Comparison of ENCODE assay signal across 26 cellular contexts in genomic region chr5:117559005-117559844, GRCh38.
"Had no signal": no experiment of that assay in that cellular context is flagged by ENCODE, and none has a peak within 500 bp of the region (broad histone marks: within the 10 kb centered on the region; RNA-seq: fewer than 3 reads in every experiment).

No MANE protein-coding gene starts in this region.

- H3K9me3 ChIP-seq: ascending aorta had no signal

- H3K27ac ChIP-seq: ascending aorta, cardiac muscle cell had no signal

- H3K36me3 ChIP-seq: ascending aorta, cardiac muscle cell had no signal

- H3K4me3 ChIP-seq: ascending aorta, cardiac muscle cell, K562 had no signal

- H3K4me1 Mint-ChIP-seq: activated CD4-positive, alpha-beta T cell treated with anti-CD3 and anti-CD28 coated beads, Interleukin-2, amount 10 ng/mL, durations not matched to agents 24 days and 14 days; activated naive CD4-positive, alpha-beta T cell treated with anti-CD3 and anti-CD28 coated beads, Interleukin-2, amount 50 U/mL, for 24 hours; activated naive CD8-positive, alpha-beta T cell treated with anti-CD3 and anti-CD28 coated beads, Interleukin-2, amount 10 ng/mL, durations not matched to agents 7 days and 5 days; activated T-helper 17 cell treated with anti-CD3 and anti-CD28 coated beads, Interleukin-2, amount 50 U/mL, for 72 hours; central memory CD8-positive, alpha-beta T cell had no signal

- DNase-seq: activated CD4-positive, alpha-beta T cell treated with anti-CD3 and anti-CD28 coated beads, Interleukin-2, amount 10 ng/mL, durations not matched to agents 24 days and 14 days; activated CD4-positive, alpha-beta T cell treated with anti-CD3 and anti-CD28 coated beads, Interleukin-2, amount 50 U/mL, for 4 hours; activated CD8-positive, alpha-beta T cell treated with anti-CD3 and anti-CD28 coated beads for 36 hours; activated effector memory CD4-positive, alpha-beta T cell treated with anti-CD3 and anti-CD28 coated beads, Interleukin-2, amount 50 U/mL, for 16 hours; activated naive CD4-positive, alpha-beta T cell treated with Interleukin-2 at 50 U/mL for 16 hours; activated naive CD8-positive, alpha-beta T cell treated with anti-CD3 and anti-CD28 coated beads, Interleukin-2, amount 10 ng/mL, durations not matched to agents 7 days and 5 days; activated T-cell treated with anti-CD3 and anti-CD28 coated beads, Interleukin-2, amount 50 U/mL, for 1 hour; activated T-cell treated with anti-CD3 and anti-CD28 coated beads, Interleukin-2, amount 50 U/mL, for 72 hours; amygdala; NCI-H1105; NCI-H1417 treated with DMSO at 0.1 percent for 48 hours; NCI-H1694; NCI-H1930; NCI-H2081 treated with DMSO at 0.1 percent for 48 hours; NCI-H226; NCI-H446 treated with DMSO at 0.1 percent for 48 hours; NCI-H524; NCI-H69; Right ventricle myocardium superior; T1000 had no signal

- ATAC-seq: activated CD8-positive, alpha-beta T cell treated with anti-CD3 and anti-CD28 coated beads for 36 hours; activated T-cell treated with anti-CD3 and anti-CD28 coated beads, Interleukin-2, amount 50 U/mL, for 72 hours; activated T-helper 17 cell treated with anti-CD3 and anti-CD28 coated beads, Interleukin-2, amount 50 U/mL, for 72 hours; K562 had no signal

- H3K9me3 Mint-ChIP-seq: activated CD4-positive, alpha-beta T cell treated with anti-CD3 and anti-CD28 coated beads, Interleukin-2, amount 10 ng/mL, durations not matched to agents 24 days and 14 days; activated CD8-positive, alpha-beta T cell treated with anti-CD3 and anti-CD28 coated beads for 36 hours; activated T-helper 17 cell treated with anti-CD3 and anti-CD28 coated beads, Interleukin-2, amount 50 U/mL, for 72 hours had no signal

- H3K36me3 Mint-ChIP-seq: activated naive CD4-positive, alpha-beta T cell treated with anti-CD3 and anti-CD28 coated beads, Interleukin-2, amount 50 U/mL, for 24 hours; activated naive CD8-positive, alpha-beta T cell treated with anti-CD3 and anti-CD28 coated beads, Interleukin-2, amount 10 ng/mL, durations not matched to agents 7 days and 5 days had no signal

- H3K27me3 ChIP-seq: ascending aorta, cardiac muscle cell had no signal

- H3K4me3 Mint-ChIP-seq: activated CD4-positive, alpha-beta T cell treated with anti-CD3 and anti-CD28 coated beads, Interleukin-2, amount 10 ng/mL, durations not matched to agents 24 days and 14 days; activated CD8-positive, alpha-beta T cell treated with anti-CD3 and anti-CD28 coated beads for 36 hours; activated naive CD4-positive, alpha-beta T cell treated with anti-CD3 and anti-CD28 coated beads, Interleukin-2, amount 50 U/mL, for 24 hours; activated naive CD8-positive, alpha-beta T cell treated with anti-CD3 and anti-CD28 coated beads, Interleukin-2, amount 10 ng/mL, durations not matched to agents 7 days and 5 days; activated T-cell treated with anti-CD3 and anti-CD28 coated beads, Interleukin-2, amount 50 U/mL, for 72 hours; activated T-helper 17 cell treated with anti-CD3 and anti-CD28 coated beads, Interleukin-2, amount 50 U/mL, for 72 hours; central memory CD8-positive, alpha-beta T cell had no signal

- H3K27me3 Mint-ChIP-seq: activated CD4-positive, alpha-beta T cell treated with anti-CD3 and anti-CD28 coated beads, Interleukin-2, amount 10 ng/mL, durations not matched to agents 24 days and 14 days; activated CD8-positive, alpha-beta T cell treated with anti-CD3 and anti-CD28 coated beads for 36 hours; activated naive CD4-positive, alpha-beta T cell treated with anti-CD3 and anti-CD28 coated beads, Interleukin-2, amount 50 U/mL, for 24 hours; activated naive CD8-positive, alpha-beta T cell treated with anti-CD3 and anti-CD28 coated beads, Interleukin-2, amount 10 ng/mL, durations not matched to agents 7 days and 5 days; activated T-helper 17 cell treated with anti-CD3 and anti-CD28 coated beads, Interleukin-2, amount 50 U/mL, for 72 hours; central memory CD8-positive, alpha-beta T cell had no signal

- H3K4me1 ChIP-seq: ascending aorta had no signal

- H3K27ac Mint-ChIP-seq: activated CD4-positive, alpha-beta T cell treated with anti-CD3 and anti-CD28 coated beads, Interleukin-2, amount 10 ng/mL, durations not matched to agents 24 days and 14 days; activated CD8-positive, alpha-beta T cell treated with anti-CD3 and anti-CD28 coated beads for 36 hours; activated naive CD4-positive, alpha-beta T cell treated with anti-CD3 and anti-CD28 coated beads, Interleukin-2, amount 50 U/mL, for 24 hours; activated naive CD8-positive, alpha-beta T cell treated with anti-CD3 and anti-CD28 coated beads, Interleukin-2, amount 10 ng/mL, durations not matched to agents 7 days and 5 days; activated T-cell treated with anti-CD3 and anti-CD28 coated beads, Interleukin-2, amount 50 U/mL, for 72 hours; activated T-helper 17 cell treated with anti-CD3 and anti-CD28 coated beads, Interleukin-2, amount 50 U/mL, for 72 hours had no signal
